In genomic region chr4:144647095-144647959, GRCh38 we compare ENCODE assay signal across 1 cellular context.
TF ChIP-seq lines count a peak whose summit lies in the region.

No MANE protein-coding gene starts in this region.

TF ChIP-seq in K562, 482 proteins besides CTCF, POLR2A, EP300 and RAD21 (continued from another document and continues in another):
- TF ChIP-seq AFF4 (CRISPR knock-in tag; IDR thresholded peaks at IDR 0.05) (no peak), KDM1A (IDR thresholded peaks at IDR 0.05) (peak in 1 of 2 experiments; percentile 54; a peak in 2 of 4 replicates), SP2 (IDR thresholded peaks at IDR 0.05; ENCODE audit: extremely low read depth, low read depth, low read length, poor library complexity, severe bottlenecking) (no peak), NR2C2 (CRISPR knock-in tag; IDR thresholded peaks at IDR 0.05) (no peak), NR2C2 (tag; IDR thresholded peaks at IDR 0.05) (no peak), ILF3 (IDR thresholded peaks at IDR 0.05; ENCODE audit: borderline replicate concordance) (no peak), MXD1 (CRISPR knock-in tag; IDR thresholded peaks at IDR 0.05; ENCODE audit: borderline replicate concordance, poor library complexity, severe bottlenecking) (no peak), TAL1 (IDR thresholded peaks at IDR 0.05) (peak; percentile 68), RFX5 (IDR thresholded peaks at IDR 0.05; ENCODE audit: low read depth, low read length) (no peak), DLX4 (CRISPR knock-in tag; IDR thresholded peaks at IDR 0.05) (no peak), STAG1 (CRISPR knock-in tag; IDR thresholded peaks at IDR 0.05; ENCODE audit: borderline replicate concordance) (no peak), HES1 (IDR thresholded peaks at IDR 0.05; ENCODE audit: low read depth) (peak; percentile 77; the same call in 1 of the 2 replicates), NFATC3 (IDR thresholded peaks at IDR 0.05) (no peak), ZBTB17 (CRISPR knock-in tag; IDR thresholded peaks at IDR 0.05) (no peak), ZNF212 (CRISPR knock-in tag; IDR thresholded peaks at IDR 0.05) (no peak), ZNF282 (CRISPR knock-in tag; IDR thresholded peaks at IDR 0.05) (no peak), TEAD4 (IDR thresholded peaks at IDR 0.05; ENCODE audit: low read length) (peak; percentile 77), TEAD4 (CRISPR knock-in tag; IDR thresholded peaks at IDR 0.05; ENCODE audit: borderline replicate concordance) (no peak), L3MBTL2 (IDR thresholded peaks at IDR 0.05) (peak; percentile 72), CREB3L1 (IDR thresholded peaks at IDR 0.05; ENCODE audit: borderline replicate concordance, low read depth) (no peak), ZNF561 (CRISPR knock-in tag; conservative IDR thresholded peaks at IDR 0.05) (no peak), PML (IDR thresholded peaks at IDR 0.05; ENCODE audit: low read length) (peak; percentile 30; the same call in 1 of the 2 replicates), ETV6 (IDR thresholded peaks at IDR 0.05; ENCODE audit: borderline replicate concordance in 1 of 2, low read depth in 2 of 2, low read length in 1 of 2) (no peak), ETV6 (CRISPR knock-in tag; IDR thresholded peaks at IDR 0.05; ENCODE audit: borderline replicate concordance) (no peak), ZNF384 (IDR thresholded peaks at IDR 0.05; ENCODE audit: low read depth, low read length) (no peak), NR3C1 (CRISPR knock-in tag; IDR thresholded peaks at IDR 0.05) (no peak), ARID3A (IDR thresholded peaks at IDR 0.05; ENCODE audit: borderline replicate concordance, low read depth, low read length) (no peak), FOXA3 (CRISPR knock-in tag; conservative IDR thresholded peaks at IDR 0.05 in 1 of 2, IDR thresholded peaks at IDR 0.05 in 1 of 2) (0 out of 4 replicates have a peak, but pooled peaks of 1 of the 2 experiments have one; percentile 33), MEIS2 (IDR thresholded peaks at IDR 0.05; ENCODE audit: partially characterized antibody) (peak; percentile 22), ZNF449 (CRISPR knock-in tag; IDR thresholded peaks at IDR 0.05) (no peak), POLR2AphosphoS5 (IDR thresholded peaks at IDR 0.05; ENCODE audit: control insufficient read depth, insufficient read depth, low read depth, low read length) (0 out of 2 replicates have a peak, but pooled peaks have one; percentile 24), E2F6 (IDR thresholded peaks at IDR 0.05; ENCODE audit: borderline replicate concordance in 1 of 2, extremely low read depth in 1 of 2, insufficient read depth in 1 of 2, insufficient read length in 1 of 2, low read depth in 1 of 2, low read length in 1 of 2, poor library complexity in 1 of 2, severe bottlenecking in 1 of 2) (no peak), MCM3 (IDR thresholded peaks at IDR 0.05) (no peak), ZBTB7A (IDR thresholded peaks at IDR 0.05; ENCODE audit: borderline replicate concordance, control insufficient read depth, low read depth, low read length) (no peak), TCF3 (CRISPR knock-in tag; IDR thresholded peaks at IDR 0.05) (peak; percentile 70), SP1 (CRISPR knock-in tag; IDR thresholded peaks at IDR 0.05) (no peak), PTRF (tag; IDR thresholded peaks at IDR 0.05) (no peak), RNF2 (IDR thresholded peaks at IDR 0.05) (no peak), TCF7 (IDR thresholded peaks at IDR 0.05; ENCODE audit: borderline replicate concordance) (no peak), CBX2 (IDR thresholded peaks at IDR 0.05; ENCODE audit: insufficient read depth, low read length, poor library complexity, severe bottlenecking) (no peak), ZNF77 (CRISPR knock-in tag; IDR thresholded peaks at IDR 0.05) (no peak), EGR1 (conservative IDR thresholded peaks at IDR 0.05) (no peak), C11orf30 (IDR thresholded peaks at IDR 0.05; ENCODE audit: low read depth) (no peak), ZC3H8 (IDR thresholded peaks at IDR 0.05) (no peak), ZNF584 (CRISPR knock-in tag; IDR thresholded peaks at IDR 0.05; ENCODE audit: low read depth) (no peak), PHF20 (IDR thresholded peaks at IDR 0.05; ENCODE audit: partially characterized antibody) (no peak), ZBTB49 (CRISPR knock-in tag; IDR thresholded peaks at IDR 0.05; ENCODE audit: borderline replicate concordance) (no peak), RERE (CRISPR knock-in tag; IDR thresholded peaks at IDR 0.05; ENCODE audit: borderline replicate concordance) (no peak), ZNF143 (CRISPR knock-in tag; IDR thresholded peaks at IDR 0.05) (no peak), ZC3H11A (IDR thresholded peaks at IDR 0.05; ENCODE audit: low read depth, low read length) (no peak)
